Comparison of ENCODE assay signal across 23 cellular contexts in genomic region chr5:133063965-133064364, GRCh38. TPM values are rescaled to one million over a fixed set of nuclear protein-coding genes. Genes with fewer than 3 reads are reported as not detected.
DNase-seq lines count a peak whose midpoint lies in the region; ATAC-seq, FAIRE-seq and TF ChIP-seq lines count a peak whose summit lies in the region.
"Had no signal": no experiment of that assay in that cellular context is flagged by ENCODE, and none has a peak within 500 bp of the region (broad histone marks: within the 10 kb centered on the region; RNA-seq: fewer than 3 reads in every experiment).

No MANE protein-coding gene starts in this region.

- H3K9ac ChIP-seq in KMS-11 (peak overlapping the region; percentile 22; the same call in 1 of the 2 replicates), smooth muscle cell (ENCODE audit: low read depth) (no peak overlapping the region)

- H3K4me1 ChIP-seq in KMS-11 (ENCODE audit: low read depth, poor library complexity, severe bottlenecking) (peaks cover 73% of the 10 kb centered on the region), RWPE2 (ENCODE audit: insufficient read depth, poor library complexity, severe bottlenecking) (peaks cover 11% of the 10 kb centered on the region), smooth muscle cell (ENCODE audit: low read depth) (no peaks in the 10 kb centered on the region)
- H3K4me1 ChIP-seq: pancreas, right lobe of liver had no signal

- no peaks in the 10 kb centered on the region for H3K9me3 ChIP-seq in RWPE2 (ENCODE audit: severe bottlenecking)
- no peaks in the 10 kb centered on the region for H3K9me3 ChIP-seq in smooth muscle cell (replicated peaks; ENCODE audit: low read depth)
- H3K9me3 ChIP-seq: heart left ventricle, pancreas, right lobe of liver had no signal

- no peak overlapping the region for H3K4me3 ChIP-seq in KMS-11 (IDR thresholded peaks at IDR 0.05; ENCODE audit: insufficient read depth, low read depth, low read length)
- no peak overlapping the region for H3K4me3 ChIP-seq in RWPE2 (ENCODE audit: severe bottlenecking)
- H3K4me3 ChIP-seq in fibroblast of mammary gland (ENCODE audit: control insufficient read depth, low read depth, low read length): no peak overlapping the region
- no peak overlapping the region for H3K4me3 ChIP-seq in smooth muscle cell
- H3K4me3 ChIP-seq: GM12878, heart left ventricle, pancreas, right lobe of liver had no signal

- no peaks in the 10 kb centered on the region for H3K36me3 ChIP-seq in KMS-11 (ENCODE audit: insufficient read depth)
- peaks cover 45% of the 10 kb centered on the region for H3K36me3 ChIP-seq in RWPE2 (ENCODE audit: low read depth)
- H3K36me3 ChIP-seq in smooth muscle cell (ENCODE audit: low read depth): no peaks in the 10 kb centered on the region

- H2AFZ ChIP-seq in KMS-11 (ENCODE audit: low read depth) (no peak overlapping the region), smooth muscle cell (ENCODE audit: low read depth) (no peak overlapping the region)

- 82% methylated on average over 10 of the region's 10 CpGs for WGBS in smooth muscle cell (ENCODE audit: low lambda C conversion rate)

- no peak for DNase-seq in RWPE2 (ENCODE audit: low spot score)
- peak; percentile 27 for DNase-seq in fibroblast of mammary gland (ENCODE audit: low read depth)
- DNase-seq in smooth muscle cell (lab: John Stamatoyannopoulos, UW; ENCODE audit: unreplicated experiment): no peak
- DNase-seq in RCC 7860 (ENCODE audit: low spot score): no peak
- DNase-seq: activated CD4-positive, alpha-beta T cell treated with anti-CD3 and anti-CD28 coated beads, Interleukin-2, amount 50 U/mL, for 4 hours; activated naive CD4-positive, alpha-beta T cell treated with anti-CD3 and anti-CD28 coated beads, Interleukin-2, amount 50 U/mL, for 16 hours; anterior cingulate cortex; central memory CD4-positive, alpha-beta T cell; heart left ventricle; KG1; left cardiac atrium; MV-4-11; pancreas; right lobe of liver; stimulated activated CD4-positive, alpha-beta T cell treated with anti-CD3 and anti-CD28 coated beads, Interleukin-4, amount 100 ng/mL, for 24 hours; substantia nigra had no signal

- H3K79me2 ChIP-seq in KMS-11 (ENCODE audit: insufficient read depth, low read depth) (peaks cover 90% of the 10 kb centered on the region), smooth muscle cell (ENCODE audit: low read depth) (peaks cover 88% of the 10 kb centered on the region)

- no peaks in the 10 kb centered on the region for H4K20me1 ChIP-seq in KMS-11 (ENCODE audit: insufficient read depth)
- peaks cover 98% of the 10 kb centered on the region for H4K20me1 ChIP-seq in smooth muscle cell (ENCODE audit: low read depth)

- peak overlapping the region; percentile 75; the same call in 1 of the 2 replicates for H3K4me2 ChIP-seq in KMS-11
- H3K4me2 ChIP-seq in smooth muscle cell: no peak overlapping the region

- H3F3A ChIP-seq in smooth muscle cell (ENCODE audit: low read depth): no peaks in the 10 kb centered on the region

- peak; percentile 64 for ATAC-seq in RWPE2 (ENCODE audit: low read depth)
- no peak for ATAC-seq in GM18505 (IDR thresholded peaks at IDR 0.05; ENCODE audit: unreplicated experiment)
- ATAC-seq in HG03108 (IDR thresholded peaks at IDR 0.05; ENCODE audit: unreplicated experiment): no peak
- ATAC-seq: GM12878; heart left ventricle; left cardiac atrium; Panc1; pancreas; stimulated activated memory B cell treated with anti-CD40 and anti-IgM and Interleukin-4, amounts not matched to agents 10 μg/mL and 1 μg/mL and 100 μg/mL, for 72 hours had no signal

- peak overlapping the region; percentile 86 for H3K27ac ChIP-seq in KMS-11
- H3K27ac ChIP-seq in RWPE2 (ENCODE audit: poor library complexity, severe bottlenecking): peak overlapping the region; percentile 30
- peak overlapping the region; percentile 38 for H3K27ac ChIP-seq in smooth muscle cell (ENCODE audit: low read depth)
- H3K27ac ChIP-seq: heart left ventricle, pancreas, right lobe of liver had no signal

- no peaks in the 10 kb centered on the region for H3K27me3 ChIP-seq in KMS-11 (ENCODE audit: insufficient read depth, low read depth)
- no peaks in the 10 kb centered on the region for H3K27me3 ChIP-seq in RWPE2 (ENCODE audit: insufficient read depth, poor library complexity, severe bottlenecking)
- no peaks in the 10 kb centered on the region for H3K27me3 ChIP-seq in smooth muscle cell (ENCODE audit: low read depth)
- H3K27me3 ChIP-seq: heart left ventricle, pancreas, right lobe of liver had no signal

- no peak for FAIRE-seq in RCC 7860 (lab: Jason Lieb, UNC)
- FAIRE-seq: GM12878, pancreas, TTC549 had no signal

- TF ChIP-seq POLR2A in GM18505 (IDR thresholded peaks at IDR 0.05; ENCODE audit: borderline replicate concordance, extremely low read depth, insufficient read depth, insufficient read length): no peak

- TF ChIP-seq CTCF in KMS-11 (conservative IDR thresholded peaks at IDR 0.05; ENCODE audit: low read depth, low read length): no peak
- TF ChIP-seq CTCF in RWPE2 (IDR thresholded peaks at IDR 0.05; ENCODE audit: poor library complexity, severe bottlenecking): no peak
- no peak for TF ChIP-seq CTCF in fibroblast of mammary gland (conservative IDR thresholded peaks at IDR 0.05; ENCODE audit: control insufficient read depth, insufficient read depth, low read depth, low read length)
- TF ChIP-seq CTCF in smooth muscle cell (IDR thresholded peaks at IDR 0.05; ENCODE audit: borderline replicate concordance, insufficient read depth, poor library complexity, severe bottlenecking): no peak

RNA-seq across cellular contexts. Expression of gene HSPA4, which starts 12.2 kb away (rescaled TPM):
- 90.3 and 115 TPM in 2 replicates for total RNA-seq in smooth muscle cell
- polyA plus RNA-seq in smooth muscle cell: 65.1 and 73.2 TPM in 2 replicates

RNA-seq across cellular contexts. Expression of gene ZCCHC10, which starts 37.6 kb away (rescaled TPM):
- 33.0 and 33.4 TPM in 2 replicates for total RNA-seq in smooth muscle cell
- polyA plus RNA-seq in smooth muscle cell: 28.4 and 41.0 TPM in 2 replicates

Comparison
In these comparisons a context has a peak if more than half of its experiments do, and no peak if none do; other contexts are left out.
1. H3K27ac ChIP-seq: peak in every context shown above with its lines; median percentile 86 in KMS-11; 38 in smooth muscle cell; 30 in RWPE2.